In the genomic region with DNA sequence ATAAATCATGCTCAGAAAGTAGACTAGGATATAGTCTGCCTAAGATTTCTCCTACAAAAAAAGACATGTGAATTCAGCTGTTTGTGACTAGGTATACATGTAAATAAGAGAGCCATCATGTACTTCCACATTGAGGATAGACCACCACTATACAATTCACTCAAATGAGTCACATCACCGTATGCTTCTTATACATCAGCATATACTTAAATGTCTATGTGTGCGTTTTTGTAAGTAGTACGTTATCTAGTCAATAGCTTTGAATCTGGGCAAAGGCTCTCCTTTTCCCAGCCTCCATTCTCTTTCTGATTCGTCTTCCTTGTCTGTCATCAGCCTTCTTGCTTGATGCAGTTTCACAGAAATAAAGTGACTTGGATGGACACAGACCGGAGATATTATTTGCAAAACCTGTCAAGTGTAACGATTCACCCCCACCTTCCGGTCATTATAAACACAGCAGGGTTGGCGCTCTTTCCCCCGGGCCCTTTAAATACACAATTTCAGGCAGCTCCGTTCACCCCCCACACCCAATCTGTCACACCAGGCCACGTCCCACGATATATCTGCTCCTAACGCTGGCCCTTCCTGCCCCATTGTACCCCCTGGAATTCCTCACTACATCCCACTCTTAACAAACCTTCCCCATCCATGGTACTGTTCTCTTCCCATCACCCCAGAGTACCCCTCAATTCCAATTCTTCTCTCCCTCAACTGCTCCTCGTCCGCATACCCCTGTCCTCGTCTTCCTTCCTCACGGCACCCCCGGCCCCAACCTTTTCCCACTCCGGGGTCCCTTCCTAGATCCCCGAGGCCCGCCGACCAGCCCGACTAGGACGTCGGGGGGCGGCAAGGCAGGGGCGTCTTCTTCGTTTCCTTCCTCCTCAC, we compare ENCODE assay signal across 7 cellular contexts. TPM values are rescaled to one million over a fixed set of nuclear protein-coding genes. Genes with fewer than 3 reads are reported as not detected.
DNase-seq lines count a peak whose midpoint lies in the region; ATAC-seq, FAIRE-seq and TF ChIP-seq lines count a peak whose summit lies in the region.

No MANE protein-coding gene starts in this region.

- H3K9me3 ChIP-seq in H1 (ENCODE audit: insufficient read depth in 2 of 2, low read depth in 1 of 2, low read length in 1 of 2) = no peaks in the 10 kb centered on the region
- no peaks in the 10 kb centered on the region for H3K9me3 ChIP-seq in mesodermal cell (ENCODE audit: control insufficient read depth, low read length)

- H3K14ac ChIP-seq in H1 (ENCODE audit: insufficient read length) = no peak overlapping the region

- no peak overlapping the region for H2BK120ac ChIP-seq in H1 (replicated peaks; ENCODE audit: low read depth, low read length)

- H3K27me3 ChIP-seq in H1 (replicated peaks in 1 of 4; ENCODE audit: control insufficient read depth in 3 of 4, extremely low read depth in 1 of 4, insufficient read depth in 3 of 4, low read length in 3 of 4) = no peaks in the 10 kb centered on the region

- no peak overlapping the region for H2BK12ac ChIP-seq in H1 (ENCODE audit: low read depth, low read length)

- TF ChIP-seq RAD21 in H1 (IDR thresholded peaks at IDR 0.05 in 1 of 2, conservative IDR thresholded peaks at IDR 0.05 in 1 of 2; ENCODE audit: low read depth in 2 of 2, low read length in 2 of 2) = peak; percentile 34 to 36

- peaks cover 5% of the 10 kb centered on the region for H3K23me2 ChIP-seq in H1 (ENCODE audit: low read depth, low read length)

- CTCF ChIA-PET in H1 (lab: Charles Lee; ENCODE audit: partially characterized antibody) = interaction anchor here (0.6 to 2.7 kb wide), 8 partner anchors 26 to 261 kb away, joined by 3 to 18 read pairs (median 4); no protein-coding TSS in a partner anchor

- peak overlapping the region; percentile 93 for H2AFZ ChIP-seq in H1 (ENCODE audit: low read length)

- H3K4me1 ChIP-seq in H1 (replicated peaks in 1 of 4; ENCODE audit: control insufficient read depth in 3 of 4, insufficient read depth in 4 of 4, low read length in 3 of 4) (peaks cover 0 to 6% (median 1%) of the 10 kb centered on the region in 4 experiments; a peak in 3 of 7 replicates), mesodermal cell (ENCODE audit: control insufficient read depth, insufficient read depth, low read length, poor library complexity, severe bottlenecking) (peaks cover 12% of the 10 kb centered on the region)

- peak overlapping the region; percentile 25 to 87 (median 68) for H3K9ac ChIP-seq in H1 (replicated peaks in 1 of 4; ENCODE audit: extremely low read depth in 1 of 4, low read depth in 3 of 4, low read length in 3 of 4)

- WGBS in H1 (ENCODE audit: extremely low coverage in 1 of 2, insufficient coverage in 1 of 2, insufficient read length in 1 of 2, insufficient replicate concordance in 2 of 2, low coverage in 1 of 2, low lambda C conversion rate in 2 of 2, missing lambda C conversion rate in 1 of 2), 2 experiments = 8% methylated on average over 26 of the region's 28 CpGs; no CpG with 5 or more reads in 1 of the 2 experiments
- WGBS in mesodermal cell (ENCODE audit: insufficient coverage in 2 of 2), 2 experiments = 0% methylated on average over 16 to 23 of the region's 28 CpGs

- peak overlapping the region; percentile 40 for H4K5ac ChIP-seq in H1 (ENCODE audit: insufficient read length, low read depth, low read length)

- TF ChIP-seq POLR2A in H1 (IDR thresholded peaks at IDR 0.05; ENCODE audit: control extremely low read depth in 1 of 2, low read depth in 2 of 2, low read length in 2 of 2) = no peak

- H3K36me3 ChIP-seq in H1 (ENCODE audit: control insufficient read depth in 2 of 4, insufficient read depth in 4 of 4, low read length in 3 of 4) (peaks cover 0 to 5% (median 0%) of the 10 kb centered on the region in 4 experiments; a peak in 4 of 8 replicates), mesodermal cell (ENCODE audit: control insufficient read depth, insufficient read depth, low read length) (peaks cover 14% of the 10 kb centered on the region)

- peak overlapping the region; percentile 79 for H3K56ac ChIP-seq in H1 (replicated peaks; ENCODE audit: insufficient read length, low read depth, low read length)

- no peak overlapping the region for H2BK20ac ChIP-seq in H1 (ENCODE audit: low read length)

- H3K18ac ChIP-seq in H1 (ENCODE audit: extremely low read depth, low read length) = peak overlapping the region; percentile 21

- 0 out of 2 replicates have a peak overlapping the region, but pooled peaks have one; percentile 53 for H2BK5ac ChIP-seq in H1 (ENCODE audit: low read depth, low read length)

- peak overlapping the region; percentile 68 for H4K8ac ChIP-seq in H1 (ENCODE audit: extremely low read depth, insufficient read depth, low read length)

- H3K23ac ChIP-seq in H1 (ENCODE audit: insufficient read length) = no peak overlapping the region

- no peak overlapping the region for H3K4ac ChIP-seq in H1 (replicated peaks; ENCODE audit: insufficient read length, low read depth, low read length)

- TF ChIP-seq CTCF in H1 (IDR thresholded peaks at IDR 0.05; ENCODE audit: control extremely low read depth in 1 of 3, insufficient read depth in 1 of 3, low read depth in 1 of 3, low read length in 3 of 3) = peak in 1 of 3 experiments; percentile 14; a peak in 1 of 4 replicates

- H3K4me3 ChIP-seq in H1 (ENCODE audit: extremely low read depth in 1 of 4, insufficient read depth in 2 of 4, low read depth in 3 of 4, low read length in 4 of 4) (peak overlapping the region; percentile 96 to 100 (median 98)), mesodermal cell (ENCODE audit: extremely low read depth, insufficient read depth, low read length, poor library complexity, severe bottlenecking) (peak overlapping the region; percentile 90)

- no peak overlapping the region for H2AK5ac ChIP-seq in H1 (ENCODE audit: low read depth, low read length)

- no peaks in the 10 kb centered on the region for H4K20me1 ChIP-seq in H1 (replicated peaks in 1 of 2; ENCODE audit: control insufficient read depth in 1 of 2, insufficient read depth in 2 of 2, low read length in 2 of 2)

- FAIRE-seq in H1 (lab: Jason Lieb, UNC) = no peak

- 0 out of 2 replicates have a peak overlapping the region, but pooled peaks have one; percentile 27 for H3K27ac ChIP-seq in H1 (ENCODE audit: low read depth, low read length)
- H3K27ac ChIP-seq in mesodermal cell (ENCODE audit: low read depth, low read length, severe bottlenecking) = peak overlapping the region; percentile 87

- no peak for TF ChIP-seq EP300 in H1 (IDR thresholded peaks at IDR 0.05; ENCODE audit: borderline replicate concordance in 1 of 2, low read depth in 2 of 2, low read length in 2 of 2)

- peaks cover 0 to 10% of the 10 kb centered on the region in 2 experiments; a peak in 1 of 4 replicates for H3K79me2 ChIP-seq in H1 (ENCODE audit: control insufficient read depth in 1 of 2, insufficient read depth in 2 of 2, low read length in 2 of 2)

- no peak overlapping the region for H4K91ac ChIP-seq in H1 (replicated peaks; ENCODE audit: insufficient read length, low read length)

- H3K79me1 ChIP-seq in H1 (ENCODE audit: low read depth, low read length) = no peaks in the 10 kb centered on the region

- POLR2A ChIA-PET in H1 (lab: Charles Lee; ENCODE audit: partially characterized antibody) = interaction anchor here (0.6 to 3.8 kb wide), 5 partner anchors 12 to 440 kb away, joined by 3 to 13 read pairs (median 3); no protein-coding TSS in a partner anchor

- DNase-seq in NCI-H526 treated with DMSO at 0.1 percent for 48 hours (lab: John Stamatoyannopoulos, UW) (peak; percentile 71), H1 (ENCODE audit: low read depth in 1 of 2, low spot score in 2 of 2) (no peak)
- peak; percentile 33 to 53 for DNase-seq in activated CD4-positive, alpha-beta T cell treated with anti-CD3 and anti-CD28 coated beads, Interleukin-2, amount 50 U/mL, for 48 hours
- DNase-seq in stimulated activated naive CD4-positive, alpha-beta T cell (lab: John Stamatoyannopoulos, UW) = peak in 5 of 6 experiments; percentile 14 to 61 (median 29)

- ATAC-seq in GM18498 (IDR thresholded peaks at IDR 0.05; ENCODE audit: unreplicated experiment) (peak; percentile 45), HG02970 (IDR thresholded peaks at IDR 0.05; ENCODE audit: low FRiP score, unreplicated experiment) (peak; percentile 34)

- peak overlapping the region; percentile 45 to 100 for H3K4me2 ChIP-seq in H1 (ENCODE audit: insufficient read depth in 1 of 2, low read depth in 2 of 2, low read length in 2 of 2)

- H2BK15ac ChIP-seq in H1 (ENCODE audit: low read length) = no peak overlapping the region

RNA-seq across cellular contexts. Expression of a gene that starts 0.6 kb away (rescaled TPM):
- total RNA-seq in H1 (2021; fragmentation: NEBNext Ultra II Directional; extraction: Animal tissue kit (Norgen Biotek cat#: 25700)) = 12.4 and 13.9 TPM in 2 replicates
- polyA plus RNA-seq in H1 (2011; rRNA removed) = 0.99 and 1.6 TPM in 2 replicates
- 3.5 TPM for polyA plus RNA-seq in H1 (2011; cell fraction: cytosol; rRNA removed)
- 1.4 TPM for polyA plus RNA-seq in H1 (2011; cell fraction: nucleus; rRNA removed)
- 3.9 to 8.6 TPM (median 4.4 TPM) in 4 replicates for polyA plus RNA-seq in H1 (2012, experiment 1 of 2)
- polyA plus RNA-seq in H1 (2012, experiment 2 of 2) = 4.2 TPM
- polyA plus RNA-seq in H1 (2013, experiment 1 of 2) = 6.5 TPM
- 6.2 TPM for polyA plus RNA-seq in H1 (2013, experiment 2 of 2)
- 1.6 and 2.2 TPM in 2 replicates for polyA minus RNA-seq in H1 (2011; rRNA and poly(A)+ RNA removed)
- 8.7 TPM for polyA minus RNA-seq in H1 (2011; cell fraction: cytosol; rRNA and poly(A)+ RNA removed)
- 3.8 TPM for polyA minus RNA-seq in H1 (2011; cell fraction: nucleus; rRNA and poly(A)+ RNA removed)
- 10.6 TPM for polyA plus RNA-seq in mesodermal cell (2013, experiment 1 of 2)
- polyA plus RNA-seq in mesodermal cell (2013, experiment 2 of 2) = 16.7 TPM

RNA-seq across cellular contexts. Expression of a gene that starts 40.2 kb away (rescaled TPM):
- total RNA-seq in H1 (2021; fragmentation: NEBNext Ultra II Directional; extraction: Animal tissue kit (Norgen Biotek cat#: 25700)) = 63.1 and 66.3 TPM in 2 replicates
- 38.1 and 39.6 TPM in 2 replicates for polyA plus RNA-seq in H1 (2011; rRNA removed)
- 52.2 TPM for polyA plus RNA-seq in H1 (2011; cell fraction: cytosol; rRNA removed)
- polyA plus RNA-seq in H1 (2011; cell fraction: nucleus; rRNA removed) = 38.2 TPM
- polyA plus RNA-seq in H1 (2012, experiment 1 of 2) = 55.7 to 68.2 TPM (median 61.8 TPM) in 4 replicates
- polyA plus RNA-seq in H1 (2012, experiment 2 of 2) = 33.9 TPM
- 24.9 TPM for polyA plus RNA-seq in H1 (2013, experiment 1 of 2)
- polyA plus RNA-seq in H1 (2013, experiment 2 of 2) = 23.7 TPM
- polyA minus RNA-seq in H1 (2011; rRNA and poly(A)+ RNA removed) = 74.4 and 104 TPM in 2 replicates
- 33.6 TPM for polyA minus RNA-seq in H1 (2011; cell fraction: cytosol; rRNA and poly(A)+ RNA removed)
- polyA minus RNA-seq in H1 (2011; cell fraction: nucleus; rRNA and poly(A)+ RNA removed) = 27.2 TPM
- polyA plus RNA-seq in mesodermal cell (2013, experiment 1 of 2) = 15.9 TPM
- polyA plus RNA-seq in mesodermal cell (2013, experiment 2 of 2) = 17.5 TPM

Comparison
In these comparisons a context has a peak if more than half of its experiments do, and no peak if none do; other contexts are left out.
1. DNase-seq: peak in NCI-H526 treated with DMSO at 0.1 percent for 48 hours (single experiment), activated CD4-positive, alpha-beta T cell treated with anti-CD3 and anti-CD28 coated beads, Interleukin-2, amount 50 U/mL, for 48 hours (2 of 2) and stimulated activated naive CD4-positive, alpha-beta T cell (5 of 6); none in H1 (0 of 2).